In genomic region chr2:75608684-75609333, GRCh38 we compare ENCODE assay signal across 2 cellular contexts.
A peak's percentile ranks its signal among the peaks of the same experiment; 100 is the strongest.
TF ChIP-seq lines count a peak whose summit lies in the region.

No MANE protein-coding gene starts in this region.

TF ChIP-seq in GM23338, 12 proteins besides CTCF, POLR2A, EP300 and RAD21:
- no peak for TF ChIP-seq EZH2phosphoT487 (IDR thresholded peaks at IDR 0.05; ENCODE audit: unreplicated experiment)
- TF ChIP-seq POLR2AphosphoS5 (IDR thresholded peaks at IDR 0.05; ENCODE audit: low read depth): no peak
- TF ChIP-seq CREB1 (CRISPR knock-in tag; IDR thresholded peaks at IDR 0.05; ENCODE audit: low read depth): no peak
- TF ChIP-seq STAT1 (IDR thresholded peaks at IDR 0.05; ENCODE audit: unreplicated experiment): no peak
- TF ChIP-seq ZNF331 (CRISPR knock-in tag; IDR thresholded peaks at IDR 0.05; ENCODE audit: low read depth): no peak
- TF ChIP-seq JUNB (IDR thresholded peaks at IDR 0.05; ENCODE audit: unreplicated experiment): no peak
- TF ChIP-seq ZNF462 (CRISPR knock-in tag; IDR thresholded peaks at IDR 0.05): no peak
- no peak for TF ChIP-seq ZNF114 (CRISPR knock-in tag; IDR thresholded peaks at IDR 0.05)

TF ChIP-seq in GM12878, 131 proteins besides CTCF, POLR2A, EP300 and RAD21 (continues in another document):
- no peak for TF ChIP-seq ZSCAN29 (IDR thresholded peaks at IDR 0.05)
- no peak for TF ChIP-seq TCF7 (IDR thresholded peaks at IDR 0.05; ENCODE audit: borderline replicate concordance)
- no peak for TF ChIP-seq PKNOX1 (IDR thresholded peaks at IDR 0.05)
- TF ChIP-seq NFYA (IDR thresholded peaks at IDR 0.05; ENCODE audit: borderline replicate concordance, low read depth, low read length): no peak
- peak; percentile 67 for TF ChIP-seq NR2F1 (conservative IDR thresholded peaks at IDR 0.05)
- no peak for TF ChIP-seq IRF4 (IDR thresholded peaks at IDR 0.05; ENCODE audit: low read depth, low read length)
- no peak for TF ChIP-seq ZZZ3 (IDR thresholded peaks at IDR 0.05; ENCODE audit: control insufficient read depth, insufficient read length, low read depth)
- TF ChIP-seq ATF2 (IDR thresholded peaks at IDR 0.05; ENCODE audit: low read length): no peak
- TF ChIP-seq SIN3A (IDR thresholded peaks at IDR 0.05; ENCODE audit: low read depth, low read length): no peak
- TF ChIP-seq RELA (IDR thresholded peaks at IDR 0.05; ENCODE audit: borderline replicate concordance, partially characterized antibody): no peak
- peak; percentile 63 for TF ChIP-seq YY1 (IDR thresholded peaks at IDR 0.05; ENCODE audit: low read depth, low read length)
- no peak for TF ChIP-seq DPF2 (IDR thresholded peaks at IDR 0.05)
- no peak for TF ChIP-seq RUNX3 (IDR thresholded peaks at IDR 0.05; ENCODE audit: low read length)
- TF ChIP-seq SIX5 (IDR thresholded peaks at IDR 0.05; ENCODE audit: low read depth, low read length, severe bottlenecking): no peak
- TF ChIP-seq MXI1 (IDR thresholded peaks at IDR 0.05; ENCODE audit: low read depth, low read length): no peak
- TF ChIP-seq RELB (IDR thresholded peaks at IDR 0.05; ENCODE audit: low read depth): no peak
- peak; percentile 53; the same call in 1 of the 2 replicates for TF ChIP-seq GATAD2B (conservative IDR thresholded peaks at IDR 0.05; ENCODE audit: low read depth)
- TF ChIP-seq SUPT20H (IDR thresholded peaks at IDR 0.05; ENCODE audit: borderline replicate concordance, control insufficient read depth, low read depth, low read length): no peak
- TF ChIP-seq IKZF2 (IDR thresholded peaks at IDR 0.05): peak; percentile 18 to 40; a peak in 1 of 4 replicates
- no peak for TF ChIP-seq RCOR1 (conservative IDR thresholded peaks at IDR 0.05; ENCODE audit: low read depth, low read length)
- no peak for TF ChIP-seq ZBED1 (IDR thresholded peaks at IDR 0.05; ENCODE audit: borderline replicate concordance)
- no peak for TF ChIP-seq WRNIP1 (IDR thresholded peaks at IDR 0.05; ENCODE audit: borderline replicate concordance, low read depth, low read length)
- TF ChIP-seq BCL3 (IDR thresholded peaks at IDR 0.05; ENCODE audit: borderline replicate concordance, insufficient read depth, low read depth, low read length, poor library complexity, severe bottlenecking): no peak
- TF ChIP-seq ZNF207 (IDR thresholded peaks at IDR 0.05; ENCODE audit: borderline replicate concordance): no peak
- TF ChIP-seq EZH2 (IDR thresholded peaks at IDR 0.05; ENCODE audit: borderline replicate concordance, control insufficient read depth, low read depth, low read length): no peak
- peak; percentile 74 for TF ChIP-seq MEF2B (IDR thresholded peaks at IDR 0.05; ENCODE audit: partially characterized antibody, poor library complexity, severe bottlenecking)
- TF ChIP-seq CREB1 (IDR thresholded peaks at IDR 0.05; ENCODE audit: low read depth): no peak
- no peak for TF ChIP-seq SKIL (IDR thresholded peaks at IDR 0.05; ENCODE audit: low read depth, poor library complexity, severe bottlenecking)
- no peak for TF ChIP-seq SPI1 (IDR thresholded peaks at IDR 0.05; ENCODE audit: borderline replicate concordance, insufficient read depth, low read depth, low read length)
- TF ChIP-seq HDGF (IDR thresholded peaks at IDR 0.05): no peak
- no peak for TF ChIP-seq CHD2 (IDR thresholded peaks at IDR 0.05; ENCODE audit: borderline replicate concordance, low read depth, low read length)
- no peak for TF ChIP-seq CEBPZ (IDR thresholded peaks at IDR 0.05; ENCODE audit: low read depth, low read length)
- TF ChIP-seq KDM1A (IDR thresholded peaks at IDR 0.05; ENCODE audit: borderline replicate concordance): no peak
- no peak for TF ChIP-seq GABPA (IDR thresholded peaks at IDR 0.05; ENCODE audit: low read depth)
- TF ChIP-seq HSF1 (IDR thresholded peaks at IDR 0.05; ENCODE audit: low read depth, low read length): no peak
- TF ChIP-seq FOXM1 (IDR thresholded peaks at IDR 0.05; ENCODE audit: low read depth, low read length): no peak
- 0 out of 2 replicates have a peak, but pooled peaks have one; percentile 51 for TF ChIP-seq SMARCA5 (IDR thresholded peaks at IDR 0.05)
- TF ChIP-seq EGR1 (IDR thresholded peaks at IDR 0.05; ENCODE audit: borderline replicate concordance in 1 of 2, low read depth in 2 of 2, low read length in 2 of 2): no peak
- no peak for TF ChIP-seq BCL11A (IDR thresholded peaks at IDR 0.05; ENCODE audit: low read depth, low read length)
- TF ChIP-seq KAT2A (conservative IDR thresholded peaks at IDR 0.05; ENCODE audit: control insufficient read depth, low read depth, low read length): no peak
- peak; percentile 93 for TF ChIP-seq SMC3 (IDR thresholded peaks at IDR 0.05; ENCODE audit: borderline replicate concordance, low read length)
- TF ChIP-seq ZNF592 (IDR thresholded peaks at IDR 0.05): no peak
- no peak for TF ChIP-seq SMAD1 (IDR thresholded peaks at IDR 0.05; ENCODE audit: low read depth, partially characterized antibody)
- no peak for TF ChIP-seq NRF1 (conservative IDR thresholded peaks at IDR 0.05; ENCODE audit: low read depth, low read length)
- TF ChIP-seq MTA3 (IDR thresholded peaks at IDR 0.05; ENCODE audit: borderline replicate concordance, low read length): no peak
